11 cellular contexts compared by ENCODE assay signal in genomic region chr11:73402834-73403185, GRCh38.
DNase-seq lines count a peak whose midpoint lies in the region; ATAC-seq and TF ChIP-seq lines count a peak whose summit lies in the region.
"Had no signal": no experiment of that assay in that cellular context is flagged by ENCODE, and none has a peak within 500 bp of the region (broad histone marks: within the 10 kb centered on the region; RNA-seq: fewer than 3 reads in every experiment).

No MANE protein-coding gene starts in this region.

- CTCF ChIA-PET in GM10248 (lab: Yijun Ruan, JAX): interaction anchor here (0.7 to 8.9 kb wide), 7 partner anchors 9 to 262 kb away, joined by 3 to 87 read pairs (median 7); no protein-coding TSS in a partner anchor

- peak; percentile 26; the same call in 1 of the 2 replicates for TF ChIP-seq CTCF in AG10803 (conservative IDR thresholded peaks at IDR 0.05; ENCODE audit: low read length)
- TF ChIP-seq CTCF in GM10248 (IDR thresholded peaks at IDR 0.05; ENCODE audit: control extremely low read depth, extremely low read depth, low read depth, missing control alignments): peak; percentile 30
- TF ChIP-seq CTCF in fibroblast of mammary gland (conservative IDR thresholded peaks at IDR 0.05; ENCODE audit: control insufficient read depth, insufficient read depth, low read depth, low read length): peak; percentile 21

- DNase-seq in AG10803 (ENCODE audit: low read depth) (no peak), GM10248 (ENCODE audit: extremely low spot score) (no peak), OCI-M1 (lab: John Stamatoyannopoulos, UW) (peak; percentile 82), fibroblast of mammary gland (ENCODE audit: low read depth) (no peak), NCI-H187 (lab: John Stamatoyannopoulos, UW) (no peak), NCI-H774 (lab: John Stamatoyannopoulos, UW) (no peak), ecto neural progenitor cell (ENCODE audit: low spot score) (no peak)
- DNase-seq: activated naive CD4-positive, alpha-beta T cell treated with Interleukin-2 at 50 U/mL for 16 hours; pancreas; Peyer's patch had no signal

- no peak overlapping the region for H3K4me3 ChIP-seq in AG10803 (ENCODE audit: low read length)
- no peak overlapping the region for H3K4me3 ChIP-seq in fibroblast of mammary gland (ENCODE audit: control insufficient read depth, low read depth, low read length)
- H3K4me3 ChIP-seq: pancreas, Peyer's patch had no signal

- ATAC-seq in GM21360 (IDR thresholded peaks at IDR 0.05; ENCODE audit: unreplicated experiment): no peak

- POLR2A ChIA-PET in GM10248 (lab: Yijun Ruan, JAX): no interaction called here
